In the genomic region with DNA sequence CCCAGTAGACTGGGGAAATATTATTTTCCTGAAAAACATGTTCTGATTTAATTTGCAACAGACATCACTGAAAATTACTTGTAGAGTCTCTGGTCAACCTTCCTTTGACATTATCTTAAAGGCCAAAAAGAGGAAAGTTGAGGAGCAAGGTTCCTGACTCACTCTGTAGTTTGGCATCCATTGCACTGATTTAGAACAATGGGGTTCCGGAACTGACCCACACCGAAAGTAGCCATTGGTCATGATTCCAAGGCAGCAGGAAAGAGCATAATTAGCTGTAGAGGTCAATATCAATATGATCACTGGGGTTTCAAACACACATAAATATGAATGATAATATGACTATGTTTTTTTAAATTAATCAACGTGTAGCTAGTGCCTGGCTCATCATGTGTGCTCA, we compare ENCODE assay signal across 24 cellular contexts.
"Had no signal": no experiment of that assay in that cellular context is flagged by ENCODE, and none has a peak within 500 bp of the region (broad histone marks: within the 10 kb centered on the region; RNA-seq: fewer than 3 reads in every experiment).

No MANE protein-coding gene starts in this region.

- H3K4me1 ChIP-seq: prostate gland, uterus had no signal

- H3K9me3 ChIP-seq: left ventricle myocardium inferior, mucosa of descending colon, ovary, prostate gland, stomach, suprapubic skin, tibial nerve, uterus had no signal

- H3K4me3 ChIP-seq: left ventricle myocardium inferior, lung, mucosa of descending colon, ovary, prostate gland, skin epidermis, stomach, suprapubic skin, tibial nerve, uterus had no signal

- H3K36me3 ChIP-seq: ovary, prostate gland, stomach, uterus had no signal

- H3K27ac ChIP-seq: left ventricle myocardium inferior, ovary, prostate gland had no signal

- ATAC-seq: mucosa of descending colon; naive thymus-derived CD4-positive, alpha-beta T cell; natural killer cell treated with Interleukin-12 subunit alpha and Interleukin-12 subunit beta and Interleukin-15 and Interleukin-18, amount 100 ng/mL, for 72 hours; right cardiac atrium; sciatic nerve; stimulated activated naive B cell treated with anti-CD40 and anti-IgM and Interleukin-4, amounts not matched to agents 10 μg/mL and 1 μg/mL and 100 μg/mL, for 72 hours; stimulated activated naive CD8-positive, alpha-beta T cell treated with anti-CD3 and anti-CD28 coated beads, Interleukin-15, Interleukin-2, amounts not matched to agents 100 U/mL and 50 U/mL, for 24 hours had no signal

- H3K27me3 ChIP-seq: ovary, stomach, suprapubic skin, tibial nerve, uterus had no signal

- DNase-seq: islet precursor cell; left ventricle myocardium inferior; midbrain; mucosa of descending colon; naive thymus-derived CD4-positive, alpha-beta T cell; ovary; posterior cingulate gyrus; retina; right cardiac atrium; stimulated activated CD4-positive, alpha-beta T cell treated with anti-CD3 and anti-CD28 coated beads, Interleukin-12 subunit alpha, Interleukin-12 subunit beta, amount 100 ng/mL, for 4 hours; stimulated activated CD4-positive, alpha-beta T cell treated with anti-CD3 and anti-CD28 coated beads, Interleukin-15, amount 100 ng/mL, for 24 hours; stimulated activated CD4-positive, alpha-beta T cell treated with anti-CD3 and anti-CD28 coated beads, Interleukin-2, amount 100 ng/mL, for 24 hours; stimulated activated CD4-positive, alpha-beta T cell treated with anti-CD3 and anti-CD28 coated beads, Interleukin-4, amount 100 ng/mL, for 1 hour; stimulated activated naive B cell treated with anti-CD40 and anti-IgM and Interleukin-4, amounts not matched to agents 10 μg/mL and 1 μg/mL and 100 μg/mL, for 72 hours; stimulated activated naive CD8-positive, alpha-beta T cell treated with anti-CD3 and anti-CD28 coated beads, Interleukin-15, Interleukin-2, amounts not matched to agents 100 U/mL and 50 U/mL, for 24 hours; stomach; uterus had no signal
